Comparison of ENCODE assay signal across 22 cellular contexts in genomic region chr19:1423445-1424181, GRCh38. TPM values are rescaled to one million over a fixed set of nuclear protein-coding genes. Genes with fewer than 3 reads are reported as not detected.
DNase-seq lines count a peak whose midpoint lies in the region; ATAC-seq, FAIRE-seq and TF ChIP-seq lines count a peak whose summit lies in the region.
"Had no signal": no experiment of that assay in that cellular context is flagged by ENCODE, and none has a peak within 500 bp of the region (broad histone marks: within the 10 kb centered on the region; RNA-seq: fewer than 3 reads in every experiment).

No MANE protein-coding gene starts in this region.

- FAIRE-seq in H54 (lab: Jason Lieb, UNC) = no peak

- H3K27ac Mint-ChIP-seq in WTC11 (peak overlapping the region; percentile 24), progenitor cell of endocrine pancreas (peak overlapping the region; percentile 50)
- H3K27ac Mint-ChIP-seq: activated CD4-positive, alpha-beta memory T cell treated with anti-CD3 and anti-CD28 coated beads, Interleukin-2, amount 10 ng/mL, durations not matched to agents 7 days and 5 days had no signal

- no peak overlapping the region for H3K4me3 ChIP-seq in HEK293 (ENCODE audit: low read depth, low read length)
- H3K4me3 ChIP-seq: esophagus muscularis mucosa, gastrocnemius medialis, PC-9, SJSA1, skin epidermis, tibial artery had no signal

- H3K4me1 Mint-ChIP-seq in WTC11 (peaks cover 8% of the 10 kb centered on the region), progenitor cell of endocrine pancreas (ENCODE audit: low read depth) (peaks cover 16% of the 10 kb centered on the region)
- H3K4me1 Mint-ChIP-seq: activated CD4-positive, alpha-beta memory T cell treated with anti-CD3 and anti-CD28 coated beads, Interleukin-2, amount 10 ng/mL, durations not matched to agents 7 days and 5 days had no signal

- H3K27me3 Mint-ChIP-seq in WTC11 (ENCODE audit: low read depth) = no peaks in the 10 kb centered on the region
- no peaks in the 10 kb centered on the region for H3K27me3 Mint-ChIP-seq in progenitor cell of endocrine pancreas
- H3K27me3 Mint-ChIP-seq: activated CD4-positive, alpha-beta memory T cell treated with anti-CD3 and anti-CD28 coated beads, Interleukin-2, amount 10 ng/mL, durations not matched to agents 7 days and 5 days; central memory CD8-positive, alpha-beta T cell; natural killer cell treated with Interleukin-12 subunit alpha and Interleukin-12 subunit beta and Interleukin-15 and Interleukin-18, amount 100 ng/mL, for 72 hours had no signal

- no peaks in the 10 kb centered on the region for H3K4me1 ChIP-seq in HEK293 (ENCODE audit: control insufficient read depth, insufficient read depth, low read length)
- H3K4me1 ChIP-seq: SJSA1, tibial artery had no signal

- peaks cover 5 to 99% of the 10 kb centered on the region in 2 experiments for H3K36me3 ChIP-seq in HEK293 (ENCODE audit: control insufficient read depth in 2 of 2, insufficient read depth in 1 of 2, low read length in 2 of 2)

- no peak overlapping the region for H3K27ac ChIP-seq in HEK293 (ENCODE audit: extremely low read depth, low read depth, low read length)
- H3K27ac ChIP-seq: esophagus muscularis mucosa, PC-9, SJSA1, tibial artery had no signal

- ATAC-seq in WTC11 (no peak), left colon (peak; percentile 3)
- ATAC-seq: gastrocnemius medialis; natural killer cell treated with Interleukin-12 subunit alpha and Interleukin-12 subunit beta and Interleukin-15 and Interleukin-18, amount 100 ng/mL, for 72 hours; stimulated activated naive CD8-positive, alpha-beta T cell treated with anti-CD3 and anti-CD28 coated beads, Interleukin-15, Interleukin-2, amounts not matched to agents 100 U/mL and 50 U/mL, for 24 hours had no signal

- no peaks in the 10 kb centered on the region for H3K9me3 ChIP-seq in HEK293 (ENCODE audit: control insufficient read depth, insufficient read depth, low read depth, low read length)
- H3K9me3 ChIP-seq: esophagus muscularis mucosa, gastrocnemius medialis, SJSA1, tibial artery had no signal

- H3K4me3 Mint-ChIP-seq in WTC11 = no peak overlapping the region
- H3K4me3 Mint-ChIP-seq in progenitor cell of endocrine pancreas (ENCODE audit: low read depth) = no peak overlapping the region
- H3K4me3 Mint-ChIP-seq: activated CD4-positive, alpha-beta memory T cell treated with anti-CD3 and anti-CD28 coated beads, Interleukin-2, amount 10 ng/mL, durations not matched to agents 7 days and 5 days; central memory CD8-positive, alpha-beta T cell; natural killer cell treated with Interleukin-12 subunit alpha and Interleukin-12 subunit beta and Interleukin-15 and Interleukin-18, amount 100 ng/mL, for 72 hours had no signal

- H3K9me3 Mint-ChIP-seq in WTC11 = no peaks in the 10 kb centered on the region
- H3K9me3 Mint-ChIP-seq in progenitor cell of endocrine pancreas (ENCODE audit: low read depth) = no peaks in the 10 kb centered on the region
- H3K9me3 Mint-ChIP-seq: activated CD4-positive, alpha-beta memory T cell treated with anti-CD3 and anti-CD28 coated beads, Interleukin-2, amount 10 ng/mL, durations not matched to agents 7 days and 5 days; central memory CD8-positive, alpha-beta T cell; natural killer cell treated with Interleukin-12 subunit alpha and Interleukin-12 subunit beta and Interleukin-15 and Interleukin-18, amount 100 ng/mL, for 72 hours had no signal

- TF ChIP-seq CTCF in HEK293 (tag by site-specific recombination; IDR thresholded peaks at IDR 0.05) = no peak
- no peak for TF ChIP-seq CTCF in WTC11 (IDR thresholded peaks at IDR 0.05)
- no peak for TF ChIP-seq CTCF in progenitor cell of endocrine pancreas (IDR thresholded peaks at IDR 0.05; ENCODE audit: unreplicated experiment)

- intact Hi-C loops in left colon (cut with DNase I, micrococcal nuclease) = no loop called here

- TF ChIP-seq POLR2A in H54 (IDR thresholded peaks at IDR 0.05; ENCODE audit: low read depth, low read length) = no peak

- CTCF ChIA-PET in HEK293 (lab: Yijun Ruan, JAX) (interaction anchor here (0.8 kb wide), 1 partner anchor 144 kb away, joined by 4 read pairs; no protein-coding TSS in a partner anchor), WTC11 (lab: Charles Lee) (interaction anchor here (1.9 kb wide), 1 partner anchor 22 kb away, joined by 5 read pairs; no protein-coding TSS in a partner anchor)

- POLR2A ChIA-PET in HEK293 (lab: Yijun Ruan, JAX) = no interaction called here
- POLR2A ChIA-PET in WTC11 (lab: Charles Lee) = no interaction called here

- H3K36me3 Mint-ChIP-seq in WTC11 (peaks cover 53% of the 10 kb centered on the region), progenitor cell of endocrine pancreas (ENCODE audit: insufficient read depth) (peaks cover 18% of the 10 kb centered on the region)

- DNase-seq in WTC11 (ENCODE audit: low spot score) (no peak), left colon (no peak), progenitor cell of endocrine pancreas (ENCODE audit: low spot score, unreplicated experiment) (no peak), OCI-M2 (lab: John Stamatoyannopoulos, UW; ENCODE audit: unreplicated experiment) (no peak), H54 (ENCODE audit: insufficient read length, low spot score) (no peak), hypothalamus (lab: John Stamatoyannopoulos, UW) (no peak)
- DNase-seq: activated CD4-positive, alpha-beta memory T cell treated with anti-CD3 and anti-CD28 coated beads, Interleukin-2, amount 10 ng/mL, durations not matched to agents 7 days and 5 days; activated naive CD4-positive, alpha-beta T cell treated with Interleukin-2 at 50 U/mL for 16 hours; anterior cingulate cortex; gastrocnemius medialis; kidney glomerular epithelial cell; NCI-H1694; NCI-H226; PC-9; stimulated activated naive CD8-positive, alpha-beta T cell treated with anti-CD3 and anti-CD28 coated beads, Interleukin-15, Interleukin-2, amounts not matched to agents 100 U/mL and 50 U/mL, for 24 hours had no signal

TF ChIP-seq in HEK293, 187 proteins besides CTCF, POLR2A, EP300 and RAD21:
- TF ChIP-seq BCL6B (tag by site-specific recombination; IDR thresholded peaks at IDR 0.05) (peak; percentile 5; the same call in 1 of the 2 replicates), ZNF600 (tag by site-specific recombination; IDR thresholded peaks at IDR 0.05) (0 out of 2 replicates have a peak, but pooled peaks have one; percentile 8), ZBTB1 (tag by site-specific recombination; IDR thresholded peaks at IDR 0.05) (no peak)
TF ChIP-seq in HEK293: peak in this region for 2.

TF ChIP-seq in WTC11, 78 proteins besides CTCF, POLR2A, EP300 and RAD21 (continues in another document):
- TF ChIP-seq ZNF416 (CRISPR knock-in tag; IDR thresholded peaks at IDR 0.05) (no peak), E2F4 (CRISPR knock-in tag; IDR thresholded peaks at IDR 0.05; ENCODE audit: borderline replicate concordance, low read depth) (no peak), ETV6 (CRISPR knock-in tag; IDR thresholded peaks at IDR 0.05) (no peak), RELA (CRISPR knock-in tag; IDR thresholded peaks at IDR 0.05; ENCODE audit: borderline replicate concordance) (no peak), ZNF671 (CRISPR knock-in tag; IDR thresholded peaks at IDR 0.05) (no peak), SMAD3 (CRISPR knock-in tag; IDR thresholded peaks at IDR 0.05; ENCODE audit: borderline replicate concordance) (no peak), FOXK1 (CRISPR knock-in tag; IDR thresholded peaks at IDR 0.05) (no peak), ZNF263 (CRISPR knock-in tag; IDR thresholded peaks at IDR 0.05; ENCODE audit: low read depth) (no peak)
- TF ChIP-seq, protein P1, sequence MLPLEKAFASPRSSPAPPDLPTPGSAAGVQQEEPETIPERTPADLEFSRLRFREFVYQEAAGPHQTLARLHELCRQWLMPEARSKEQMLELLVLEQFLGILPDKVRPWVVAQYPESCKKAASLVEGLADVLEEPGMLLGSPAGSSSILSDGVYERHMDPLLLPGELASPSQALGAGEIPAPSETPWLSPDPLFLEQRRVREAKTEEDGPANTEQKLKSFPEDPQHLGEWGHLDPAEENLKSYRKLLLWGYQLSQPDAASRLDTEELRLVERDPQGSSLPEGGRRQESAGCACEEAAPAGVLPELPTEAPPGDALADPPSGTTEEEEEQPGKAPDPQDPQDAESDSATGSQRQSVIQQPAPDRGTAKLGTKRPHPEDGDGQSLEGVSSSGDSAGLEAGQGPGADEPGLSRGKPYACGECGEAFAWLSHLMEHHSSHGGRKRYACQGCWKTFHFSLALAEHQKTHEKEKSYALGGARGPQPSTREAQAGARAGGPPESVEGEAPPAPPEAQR (CRISPR knock-in tag; IDR thresholded peaks at IDR 0.05) = no peak
- TF ChIP-seq, protein P2, sequence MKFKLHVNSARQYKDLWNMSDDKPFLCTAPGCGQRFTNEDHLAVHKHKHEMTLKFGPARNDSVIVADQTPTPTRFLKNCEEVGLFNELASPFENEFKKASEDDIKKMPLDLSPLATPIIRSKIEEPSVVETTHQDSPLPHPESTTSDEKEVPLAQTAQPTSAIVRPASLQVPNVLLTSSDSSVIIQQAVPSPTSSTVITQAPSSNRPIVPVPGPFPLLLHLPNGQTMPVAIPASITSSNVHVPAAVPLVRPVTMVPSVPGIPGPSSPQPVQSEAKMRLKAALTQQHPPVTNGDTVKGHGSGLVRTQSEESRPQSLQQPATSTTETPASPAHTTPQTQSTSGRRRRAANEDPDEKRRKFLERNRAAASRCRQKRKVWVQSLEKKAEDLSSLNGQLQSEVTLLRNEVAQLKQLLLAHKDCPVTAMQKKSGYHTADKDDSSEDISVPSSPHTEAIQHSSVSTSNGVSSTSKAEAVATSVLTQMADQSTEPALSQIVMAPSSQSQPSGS (CRISPR knock-in tag; IDR thresholded peaks at IDR 0.05; ENCODE audit: borderline replicate concordance, low read depth) = no peak

RNA-seq across cellular contexts. Expression of gene RPS15, which starts 14.6 kb away (rescaled TPM):
- 1,932 to 2,169 TPM (median 2,158 TPM) in 3 replicates for total RNA-seq in WTC11 (2021)
- 100 to 1,000 TPM; 908 to 922 TPM for total RNA-seq in left colon
- total RNA-seq in progenitor cell of endocrine pancreas = 917 and 938 TPM in 2 replicates

RNA-seq across cellular contexts. Expression of gene DAZAP1, which starts 16.2 kb away (rescaled TPM):
- total RNA-seq in WTC11 (2021) (338 to 360 TPM (median 339 TPM) in 3 replicates), left colon (100 to 1,000 TPM in 1 of 2 donors, 10 to 100 TPM in 1; 82.1 to 106 TPM), progenitor cell of endocrine pancreas (131 and 136 TPM in 2 replicates)

RNA-seq across cellular contexts. Expression of gene GAMT, which starts 22.3 kb away (rescaled TPM):
- total RNA-seq in WTC11 (2021) (27.7 to 33.6 TPM (median 28.9 TPM) in 3 replicates), left colon (1 to 10 TPM; 2.3 to 2.5 TPM), progenitor cell of endocrine pancreas (47.0 and 48.5 TPM in 2 replicates)

RNA-seq across cellular contexts. Expression of gene APC2, which starts 26.3 kb away (rescaled TPM):
- total RNA-seq in WTC11 (2021) (1.0 to 1.4 TPM (median 1.1 TPM) in 3 replicates), left colon (under 1 TPM; 0.18 to 0.56 TPM), progenitor cell of endocrine pancreas (5.2 and 5.8 TPM in 2 replicates)
- total RNA-seq: SJSA1 had no signal

RNA-seq across cellular contexts. Expression of gene NDUFS7, which starts 39.9 kb away (rescaled TPM):
- 136 to 149 TPM (median 139 TPM) in 3 replicates for total RNA-seq in WTC11 (2021)
- total RNA-seq in left colon = 100 to 1,000 TPM; 141 to 178 TPM
- total RNA-seq in progenitor cell of endocrine pancreas = 56.8 and 62.4 TPM in 2 replicates
